ENCODE assay signal across 8 cellular contexts in genomic region chr6:156963712-156964700, GRCh38.
DNase-seq lines count a peak whose midpoint lies in the region; ATAC-seq, FAIRE-seq and TF ChIP-seq lines count a peak whose summit lies in the region.

No MANE protein-coding gene starts in this region.

- 100% methylated on average over 2 of the region's 10 CpGs for WGBS in H9 (ENCODE audit: extremely low coverage, insufficient read length, low lambda C conversion rate)

- H2BK5ac ChIP-seq in H9 (ENCODE audit: insufficient read length, low read length) = no peak overlapping the region

- no peaks in the 10 kb centered on the region for H3K27me3 ChIP-seq in H9 (ENCODE audit: insufficient read depth, low read length)

- FAIRE-seq in urothelium cell line (lab: Jason Lieb, UNC) = no peak

- H3K9ac ChIP-seq in H9 (ENCODE audit: extremely low read depth, insufficient read length, low read length) = no peak overlapping the region

- no peak overlapping the region for H3K4ac ChIP-seq in H9 (ENCODE audit: low read depth, low read length)

- no peak overlapping the region for H3K56ac ChIP-seq in H9 (ENCODE audit: insufficient read length, low read depth, low read length)

- H3K4me1 ChIP-seq in H9 (ENCODE audit: insufficient read depth, low read length) = peaks cover 12% of the 10 kb centered on the region; the same call in 1 of the 2 replicates

- no peaks in the 10 kb centered on the region for H3K27me3 Mint-ChIP-seq in activated naive CD4-positive, alpha-beta T cell treated with anti-CD3 and anti-CD28 coated beads for 36 hours (ENCODE audit: low read depth)
- H3K27me3 Mint-ChIP-seq in H9 (ENCODE audit: low read depth) = no peaks in the 10 kb centered on the region
- no peaks in the 10 kb centered on the region for H3K27me3 Mint-ChIP-seq in mesothelial cell of epicardium (ENCODE audit: low read depth)

- no peaks in the 10 kb centered on the region for H3K23me2 ChIP-seq in H9 (ENCODE audit: insufficient read length, low read depth, low read length, poor library complexity, severe bottlenecking)

- no peak overlapping the region for H2BK12ac ChIP-seq in H9 (ENCODE audit: insufficient read length, low read depth, low read length)

- no peak overlapping the region for H2BK15ac ChIP-seq in H9 (ENCODE audit: low read depth, low read length)

- no peak overlapping the region for H3K4me2 ChIP-seq in H9 (ENCODE audit: insufficient read depth, insufficient read length, low read length)

- ATAC-seq in sciatic nerve = peak; percentile 71

- no peak overlapping the region for H3K14ac ChIP-seq in H9 (ENCODE audit: insufficient read depth, low read length)

- H3K27ac ChIP-seq in H9 (ENCODE audit: insufficient read length, low read depth, low read length) = no peak overlapping the region

- H3K18ac ChIP-seq in H9 (ENCODE audit: insufficient read length, low read depth, low read length) = no peak overlapping the region

- no peak overlapping the region for H2AK5ac ChIP-seq in H9 (ENCODE audit: insufficient read length, low read length)

- H3K9me3 Mint-ChIP-seq in activated naive CD4-positive, alpha-beta T cell treated with anti-CD3 and anti-CD28 coated beads for 36 hours = no peaks in the 10 kb centered on the region
- H3K9me3 Mint-ChIP-seq in H9 (no peaks in the 10 kb centered on the region), mesothelial cell of epicardium (no peaks in the 10 kb centered on the region)

- CTCF ChIA-PET in activated naive CD4-positive, alpha-beta T cell treated with anti-CD3 and anti-CD28 coated beads for 36 hours (lab: Charles Lee) = no interaction called here

- DNase-seq in activated naive CD4-positive, alpha-beta T cell treated with anti-CD3 and anti-CD28 coated beads for 36 hours = peak; percentile 73
- no peak for DNase-seq in activated naive CD4-positive, alpha-beta T cell (lab: John Stamatoyannopoulos, UW)
- DNase-seq in SIG-M5 (lab: John Stamatoyannopoulos, UW) = peak; percentile 15
- DNase-seq in fibroblast of mammary gland (ENCODE audit: low read depth) = peak; percentile 76
- DNase-seq in sciatic nerve (ENCODE audit: low spot score) = no peak
- DNase-seq in H9 = no peak
- DNase-seq in urothelium cell line (ENCODE audit: low spot score) = no peak
- DNase-seq in mesothelial cell of epicardium (ENCODE audit: low spot score in 2 of 2, unreplicated experiment in 2 of 2) = no peak

- no peak overlapping the region for H2BK20ac ChIP-seq in H9 (ENCODE audit: low read depth, low read length, poor library complexity, severe bottlenecking)

- H3K4me3 Mint-ChIP-seq in activated naive CD4-positive, alpha-beta T cell treated with anti-CD3 and anti-CD28 coated beads for 36 hours = no peak overlapping the region
- no peak overlapping the region; a peak in 1 of 5 replicates for H3K4me3 Mint-ChIP-seq in H9
- H3K4me3 Mint-ChIP-seq in mesothelial cell of epicardium = no peak overlapping the region

- no peak overlapping the region for H2AFZ ChIP-seq in H9 (ENCODE audit: low read length)

- no peak overlapping the region for H4K5ac ChIP-seq in H9 (ENCODE audit: insufficient read length, low read depth, low read length)

- H3K27ac Mint-ChIP-seq in activated naive CD4-positive, alpha-beta T cell treated with anti-CD3 and anti-CD28 coated beads for 36 hours = no peak overlapping the region
- H3K27ac Mint-ChIP-seq in H9 = peak overlapping the region in 1 of 3 experiments; percentile 76; a peak in 2 of 7 replicates
- no peak overlapping the region for H3K27ac Mint-ChIP-seq in mesothelial cell of epicardium

- no peaks in the 10 kb centered on the region for H3K36me3 Mint-ChIP-seq in activated naive CD4-positive, alpha-beta T cell treated with anti-CD3 and anti-CD28 coated beads for 36 hours (ENCODE audit: low read depth)
- H3K36me3 Mint-ChIP-seq in H9 (ENCODE audit: insufficient read depth in 1 of 3, low read depth in 3 of 3) (no peaks in the 10 kb centered on the region; a peak in 3 of 7 replicates), mesothelial cell of epicardium (peaks cover 2% of the 10 kb centered on the region)

- H3K79me1 ChIP-seq in H9 (ENCODE audit: insufficient read depth, low read depth, low read length, poor library complexity, severe bottlenecking) = no peaks in the 10 kb centered on the region

- no peak overlapping the region for H4K8ac ChIP-seq in H9 (replicated peaks; ENCODE audit: insufficient read length, low read depth, low read length)

- no peak overlapping the region for H3K23ac ChIP-seq in H9 (ENCODE audit: insufficient read length, low read depth, low read length)

- no peaks in the 10 kb centered on the region for H4K20me1 ChIP-seq in H9 (ENCODE audit: control insufficient read depth, insufficient read depth, insufficient read length)

- H2BK120ac ChIP-seq in H9 (ENCODE audit: low read depth, low read length, poor library complexity, severe bottlenecking) = no peak overlapping the region

- H3K79me2 ChIP-seq in H9 (ENCODE audit: insufficient read depth, low read length) = peaks cover 2% of the 10 kb centered on the region; the same call in 1 of the 2 replicates

- peaks cover 53% of the 10 kb centered on the region for H3K4me1 Mint-ChIP-seq in activated naive CD4-positive, alpha-beta T cell treated with anti-CD3 and anti-CD28 coated beads for 36 hours (ENCODE audit: low read depth)
- peaks cover 47 to 56% of the 10 kb centered on the region in 2 experiments for H3K4me1 Mint-ChIP-seq in H9
- peaks cover 15% of the 10 kb centered on the region for H3K4me1 Mint-ChIP-seq in mesothelial cell of epicardium

- TF ChIP-seq CTCF in fibroblast of mammary gland (conservative IDR thresholded peaks at IDR 0.05; ENCODE audit: control insufficient read depth, insufficient read depth, low read depth, low read length) (no peak), H9 (conservative IDR thresholded peaks at IDR 0.05) (no peak), mesothelial cell of epicardium (IDR thresholded peaks at IDR 0.05; ENCODE audit: unreplicated experiment) (no peak)

- no peak overlapping the region for H4K91ac ChIP-seq in H9 (ENCODE audit: insufficient read length, low read depth, low read length)

- H3T11ph ChIP-seq in H9 (ENCODE audit: low read length) = no peak overlapping the region

- H3K4me3 ChIP-seq in fibroblast of mammary gland (ENCODE audit: control insufficient read depth, low read depth, low read length) = peak overlapping the region; percentile 47

- H3K9me3 ChIP-seq in H9 (ENCODE audit: control insufficient read depth, low read depth, low read length) = no peaks in the 10 kb centered on the region

- intact Hi-C loops in activated naive CD4-positive, alpha-beta T cell treated with anti-CD3 and anti-CD28 coated beads for 36 hours (cut with micrococcal nuclease) = loop anchor here (1.0 to 5.0 kb wide), 2 partner anchors 11 to 308 kb away; no protein-coding TSS in a partner anchor
- intact Hi-C loops in sciatic nerve (cut with DNase I) = loop anchor here (1.0 kb wide), 1 partner anchor 46 kb away; no protein-coding TSS in a partner anchor

Comparison
In these comparisons a context has a peak if more than half of its experiments do, and no peak if none do; other contexts are left out.
1. DNase-seq: peak in activated naive CD4-positive, alpha-beta T cell treated with anti-CD3 and anti-CD28 coated beads for 36 hours (single experiment), SIG-M5 (single experiment) and fibroblast of mammary gland (single experiment); none in activated naive CD4-positive, alpha-beta T cell (0 of 4), sciatic nerve (single experiment), H9 (single experiment), urothelium cell line (single experiment) and mesothelial cell of epicardium (0 of 2).